Comparison of ENCODE assay signal across 14 cellular contexts in the genomic region with DNA sequence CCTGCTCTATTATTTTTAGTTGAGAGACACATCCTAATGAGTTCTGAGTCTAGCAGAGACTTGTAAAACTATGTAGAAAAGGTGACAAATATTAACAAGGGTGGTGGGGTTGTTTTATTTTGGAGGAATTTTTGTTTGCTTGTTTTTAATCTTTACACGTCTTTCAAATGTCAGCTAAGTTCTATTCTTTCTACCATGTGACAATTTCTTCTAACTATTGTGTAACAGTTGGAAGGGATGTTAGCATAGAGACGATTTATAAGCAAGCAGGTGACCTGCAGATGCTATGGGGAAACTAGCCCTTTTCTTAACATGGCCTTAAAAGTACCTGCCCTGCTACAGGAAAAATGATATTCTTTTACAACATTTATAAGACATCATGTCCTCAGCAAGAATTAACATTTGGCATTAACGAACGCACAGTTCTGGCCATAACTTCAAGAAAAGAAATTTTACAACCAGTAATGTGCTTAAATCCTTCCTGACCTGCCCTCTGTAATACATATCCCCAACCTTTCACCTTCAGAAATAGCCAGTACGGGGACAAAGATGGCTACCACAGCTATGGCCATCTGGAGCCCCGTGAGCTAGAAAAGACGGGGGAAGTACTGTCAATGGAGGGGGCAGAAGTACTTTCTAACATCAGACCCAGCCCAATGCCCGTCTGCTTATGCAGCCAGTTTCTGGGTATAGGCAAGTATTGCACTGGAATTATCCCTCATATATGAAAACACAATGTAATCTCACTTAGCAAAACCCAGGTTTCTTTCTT.
"Had no signal": no experiment of that assay in that cellular context is flagged by ENCODE, and none has a peak within 500 bp of the region (broad histone marks: within the 10 kb centered on the region; RNA-seq: fewer than 3 reads in every experiment).

No MANE protein-coding gene starts in this region.

- H3K36me3 ChIP-seq: adrenal gland, upper lobe of left lung had no signal

- H3K27me3 ChIP-seq: adrenal gland, upper lobe of left lung had no signal

- DNase-seq: activated B cell treated with CpG ODN at 0.5 μM for 24 hours; activated CD4-positive, alpha-beta T cell treated with anti-CD3 and anti-CD28 coated beads, Interleukin-2, amount 50 U/mL, for 1 hour; activated naive CD4-positive, alpha-beta T cell treated with anti-CD3 and anti-CD28 coated beads, Interleukin-2, amount 50 U/mL, for 16 hours; adrenal gland; caudate nucleus; effector memory CD4-positive, alpha-beta T cell; hippocampal formation; kidney glomerular epithelial cell; midbrain; naive thymus-derived CD8-positive, alpha-beta T cell; occipital lobe; upper lobe of left lung had no signal

- H3K9me3 ChIP-seq: adrenal gland, upper lobe of left lung had no signal

- H3K27ac Mint-ChIP-seq: activated B cell treated with CpG ODN at 0.5 μM for 24 hours; naive thymus-derived CD8-positive, alpha-beta T cell; T-helper 1 cell treated with Interleukin-12 subunit alpha and Interleukin-12 subunit beta and Interleukin-4 antibody, amounts not matched to agents 30 μg/mL and 1 μg/mL, for 36 hours had no signal

- H3K9me3 Mint-ChIP-seq: T-helper 1 cell treated with Interleukin-12 subunit alpha and Interleukin-12 subunit beta and Interleukin-4 antibody, amounts not matched to agents 30 μg/mL and 1 μg/mL, for 36 hours had no signal

- H3K4me1 Mint-ChIP-seq: activated B cell treated with CpG ODN at 0.5 μM for 24 hours; naive thymus-derived CD8-positive, alpha-beta T cell had no signal

- ATAC-seq: naive thymus-derived CD8-positive, alpha-beta T cell; SK-N-SH treated with all-trans-retinoic acid at 6 μM for 48 hours had no signal

- H3K4me3 ChIP-seq: adrenal gland, upper lobe of left lung had no signal

- H3K27me3 Mint-ChIP-seq: activated B cell treated with CpG ODN at 0.5 μM for 24 hours had no signal

- H3K36me3 Mint-ChIP-seq: naive thymus-derived CD8-positive, alpha-beta T cell had no signal

- H3K4me3 Mint-ChIP-seq: activated B cell treated with CpG ODN at 0.5 μM for 24 hours; naive thymus-derived CD8-positive, alpha-beta T cell; T-helper 1 cell treated with Interleukin-12 subunit alpha and Interleukin-12 subunit beta and Interleukin-4 antibody, amounts not matched to agents 30 μg/mL and 1 μg/mL, for 36 hours had no signal

- H3K27ac ChIP-seq: adrenal gland, upper lobe of left lung had no signal
